In genomic region chr5:105581988-105582690, GRCh38 we compare ENCODE assay signal across 18 cellular contexts.
"Had no signal": no experiment of that assay in that cellular context is flagged by ENCODE, and none has a peak within 500 bp of the region (broad histone marks: within the 10 kb centered on the region; RNA-seq: fewer than 3 reads in every experiment).

No MANE protein-coding gene starts in this region.

- H3K27me3 ChIP-seq: adrenal gland, gastroesophageal sphincter, upper lobe of left lung had no signal

- H3K36me3 ChIP-seq: adrenal gland, gastroesophageal sphincter, pancreas, upper lobe of left lung had no signal

- H3K27ac ChIP-seq: adrenal gland, coronary artery, epithelial cell of prostate, gastroesophageal sphincter, pancreas, upper lobe of left lung had no signal

- ATAC-seq: gastroesophageal sphincter; left ventricle myocardium superior; pancreas; stimulated activated naive CD8-positive, alpha-beta T cell treated with anti-CD3 and anti-CD28 coated beads, Interleukin-15, Interleukin-2, amounts not matched to agents 100 U/mL and 50 U/mL, for 24 hours had no signal

- H3K9me3 ChIP-seq: adrenal gland, gastroesophageal sphincter, pancreas, upper lobe of left lung had no signal

- DNase-seq: activated CD4-positive, alpha-beta T cell treated with anti-CD3 and anti-CD28 coated beads, Interleukin-2, amount 50 U/mL, for 1 hour; activated CD4-positive, CD25-positive, alpha-beta regulatory T cell; activated naive CD4-positive, alpha-beta T cell treated with anti-CD3 and anti-CD28 coated beads, Interleukin-2, amount 50 U/mL, for 16 hours; adrenal gland; caudate nucleus; effector CD8-positive, alpha-beta T cell; kidney; left ventricle myocardium superior; mesenchymal stem cell; pancreas; stimulated activated CD4-positive, alpha-beta T cell treated with anti-CD3 and anti-CD28 coated beads, Interleukin-4, amount 100 ng/mL, for 1 hour; stimulated activated CD8-positive, alpha-beta memory T cell treated with anti-CD3 and anti-CD28 coated beads, Interleukin-4, amount 100 ng/mL, for 48 hours; stimulated activated naive CD8-positive, alpha-beta T cell treated with anti-CD3 and anti-CD28 coated beads, Interleukin-15, Interleukin-2, amounts not matched to agents 100 U/mL and 50 U/mL, for 24 hours; upper lobe of left lung had no signal

- H3K4me1 ChIP-seq: adrenal gland, gastroesophageal sphincter, pancreas, upper lobe of left lung had no signal

- H3K4me3 ChIP-seq: adrenal gland, coronary artery, gastroesophageal sphincter, pancreas, upper lobe of left lung had no signal

- H3K27ac Mint-ChIP-seq: activated T-helper 2 cell treated with anti-CD3 and anti-CD28 coated beads, Interferon-gamma antibody, Interleukin-2, Interleukin-4, amounts not matched to agents 10 μg/mL and 5 μg/mL and 100 μg/mL, durations not matched to agents 14 hours and 24 hours and 36 hours had no signal
